ENCODE assay signal across 1 cellular context in the genomic region with DNA sequence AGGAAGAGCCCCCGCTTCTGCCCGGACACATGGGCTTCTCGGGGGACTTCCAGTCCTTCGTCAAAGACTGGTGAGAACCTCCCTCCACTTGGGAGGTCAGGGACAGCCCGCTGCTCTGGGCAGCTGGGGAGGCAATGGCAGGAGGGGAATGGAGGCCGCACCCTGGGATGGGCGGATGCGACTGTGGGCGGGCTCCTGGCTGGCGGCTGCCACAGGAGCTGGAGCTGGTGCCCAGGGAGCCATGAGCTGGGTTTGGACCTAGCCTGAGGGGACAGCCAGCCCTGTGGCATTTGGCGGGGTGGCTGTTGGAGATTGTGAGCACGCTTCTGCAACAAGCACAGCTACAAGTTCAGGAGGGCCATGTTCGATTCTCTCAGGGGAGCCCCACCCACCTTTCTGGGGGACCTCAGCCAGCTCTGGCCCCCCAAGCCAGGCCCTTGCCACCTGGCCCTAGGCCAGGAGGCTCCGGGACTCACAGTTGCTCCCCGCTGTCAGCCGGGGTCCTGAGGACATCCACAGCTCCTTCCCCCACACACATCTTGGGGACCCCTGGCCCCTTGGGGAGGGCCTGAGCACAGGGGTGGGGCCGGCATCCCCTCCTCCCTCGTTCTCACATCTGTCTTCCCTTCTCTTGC.
TF ChIP-seq lines count a peak whose summit lies in the region.

No MANE protein-coding gene starts in this region.

TF ChIP-seq in H1, 55 proteins besides CTCF, POLR2A, EP300 and RAD21:
- TF ChIP-seq BCL11A (IDR thresholded peaks at IDR 0.05; ENCODE audit: low read depth in 2 of 2, low read length in 2 of 2) (no peak), CHD1 (IDR thresholded peaks at IDR 0.05; ENCODE audit: low read depth, low read length) (no peak), ZNF274 (IDR thresholded peaks at IDR 0.05; ENCODE audit: borderline replicate concordance, extremely low read depth, low read length) (no peak), RNF2 (IDR thresholded peaks at IDR 0.05; ENCODE audit: borderline replicate concordance, low read depth, low read length, missing control alignments, poor library complexity, severe bottlenecking) (no peak), HDAC2 (IDR thresholded peaks at IDR 0.05; ENCODE audit: borderline replicate concordance in 1 of 2, low read depth in 2 of 2, low read length in 2 of 2) (no peak), CBX5 (IDR thresholded peaks at IDR 0.05; ENCODE audit: low read depth, low read length) (no peak), PHF8 (conservative IDR thresholded peaks at IDR 0.05; ENCODE audit: low read depth, low read length) (no peak)
- TF ChIP-seq, protein P1, sequence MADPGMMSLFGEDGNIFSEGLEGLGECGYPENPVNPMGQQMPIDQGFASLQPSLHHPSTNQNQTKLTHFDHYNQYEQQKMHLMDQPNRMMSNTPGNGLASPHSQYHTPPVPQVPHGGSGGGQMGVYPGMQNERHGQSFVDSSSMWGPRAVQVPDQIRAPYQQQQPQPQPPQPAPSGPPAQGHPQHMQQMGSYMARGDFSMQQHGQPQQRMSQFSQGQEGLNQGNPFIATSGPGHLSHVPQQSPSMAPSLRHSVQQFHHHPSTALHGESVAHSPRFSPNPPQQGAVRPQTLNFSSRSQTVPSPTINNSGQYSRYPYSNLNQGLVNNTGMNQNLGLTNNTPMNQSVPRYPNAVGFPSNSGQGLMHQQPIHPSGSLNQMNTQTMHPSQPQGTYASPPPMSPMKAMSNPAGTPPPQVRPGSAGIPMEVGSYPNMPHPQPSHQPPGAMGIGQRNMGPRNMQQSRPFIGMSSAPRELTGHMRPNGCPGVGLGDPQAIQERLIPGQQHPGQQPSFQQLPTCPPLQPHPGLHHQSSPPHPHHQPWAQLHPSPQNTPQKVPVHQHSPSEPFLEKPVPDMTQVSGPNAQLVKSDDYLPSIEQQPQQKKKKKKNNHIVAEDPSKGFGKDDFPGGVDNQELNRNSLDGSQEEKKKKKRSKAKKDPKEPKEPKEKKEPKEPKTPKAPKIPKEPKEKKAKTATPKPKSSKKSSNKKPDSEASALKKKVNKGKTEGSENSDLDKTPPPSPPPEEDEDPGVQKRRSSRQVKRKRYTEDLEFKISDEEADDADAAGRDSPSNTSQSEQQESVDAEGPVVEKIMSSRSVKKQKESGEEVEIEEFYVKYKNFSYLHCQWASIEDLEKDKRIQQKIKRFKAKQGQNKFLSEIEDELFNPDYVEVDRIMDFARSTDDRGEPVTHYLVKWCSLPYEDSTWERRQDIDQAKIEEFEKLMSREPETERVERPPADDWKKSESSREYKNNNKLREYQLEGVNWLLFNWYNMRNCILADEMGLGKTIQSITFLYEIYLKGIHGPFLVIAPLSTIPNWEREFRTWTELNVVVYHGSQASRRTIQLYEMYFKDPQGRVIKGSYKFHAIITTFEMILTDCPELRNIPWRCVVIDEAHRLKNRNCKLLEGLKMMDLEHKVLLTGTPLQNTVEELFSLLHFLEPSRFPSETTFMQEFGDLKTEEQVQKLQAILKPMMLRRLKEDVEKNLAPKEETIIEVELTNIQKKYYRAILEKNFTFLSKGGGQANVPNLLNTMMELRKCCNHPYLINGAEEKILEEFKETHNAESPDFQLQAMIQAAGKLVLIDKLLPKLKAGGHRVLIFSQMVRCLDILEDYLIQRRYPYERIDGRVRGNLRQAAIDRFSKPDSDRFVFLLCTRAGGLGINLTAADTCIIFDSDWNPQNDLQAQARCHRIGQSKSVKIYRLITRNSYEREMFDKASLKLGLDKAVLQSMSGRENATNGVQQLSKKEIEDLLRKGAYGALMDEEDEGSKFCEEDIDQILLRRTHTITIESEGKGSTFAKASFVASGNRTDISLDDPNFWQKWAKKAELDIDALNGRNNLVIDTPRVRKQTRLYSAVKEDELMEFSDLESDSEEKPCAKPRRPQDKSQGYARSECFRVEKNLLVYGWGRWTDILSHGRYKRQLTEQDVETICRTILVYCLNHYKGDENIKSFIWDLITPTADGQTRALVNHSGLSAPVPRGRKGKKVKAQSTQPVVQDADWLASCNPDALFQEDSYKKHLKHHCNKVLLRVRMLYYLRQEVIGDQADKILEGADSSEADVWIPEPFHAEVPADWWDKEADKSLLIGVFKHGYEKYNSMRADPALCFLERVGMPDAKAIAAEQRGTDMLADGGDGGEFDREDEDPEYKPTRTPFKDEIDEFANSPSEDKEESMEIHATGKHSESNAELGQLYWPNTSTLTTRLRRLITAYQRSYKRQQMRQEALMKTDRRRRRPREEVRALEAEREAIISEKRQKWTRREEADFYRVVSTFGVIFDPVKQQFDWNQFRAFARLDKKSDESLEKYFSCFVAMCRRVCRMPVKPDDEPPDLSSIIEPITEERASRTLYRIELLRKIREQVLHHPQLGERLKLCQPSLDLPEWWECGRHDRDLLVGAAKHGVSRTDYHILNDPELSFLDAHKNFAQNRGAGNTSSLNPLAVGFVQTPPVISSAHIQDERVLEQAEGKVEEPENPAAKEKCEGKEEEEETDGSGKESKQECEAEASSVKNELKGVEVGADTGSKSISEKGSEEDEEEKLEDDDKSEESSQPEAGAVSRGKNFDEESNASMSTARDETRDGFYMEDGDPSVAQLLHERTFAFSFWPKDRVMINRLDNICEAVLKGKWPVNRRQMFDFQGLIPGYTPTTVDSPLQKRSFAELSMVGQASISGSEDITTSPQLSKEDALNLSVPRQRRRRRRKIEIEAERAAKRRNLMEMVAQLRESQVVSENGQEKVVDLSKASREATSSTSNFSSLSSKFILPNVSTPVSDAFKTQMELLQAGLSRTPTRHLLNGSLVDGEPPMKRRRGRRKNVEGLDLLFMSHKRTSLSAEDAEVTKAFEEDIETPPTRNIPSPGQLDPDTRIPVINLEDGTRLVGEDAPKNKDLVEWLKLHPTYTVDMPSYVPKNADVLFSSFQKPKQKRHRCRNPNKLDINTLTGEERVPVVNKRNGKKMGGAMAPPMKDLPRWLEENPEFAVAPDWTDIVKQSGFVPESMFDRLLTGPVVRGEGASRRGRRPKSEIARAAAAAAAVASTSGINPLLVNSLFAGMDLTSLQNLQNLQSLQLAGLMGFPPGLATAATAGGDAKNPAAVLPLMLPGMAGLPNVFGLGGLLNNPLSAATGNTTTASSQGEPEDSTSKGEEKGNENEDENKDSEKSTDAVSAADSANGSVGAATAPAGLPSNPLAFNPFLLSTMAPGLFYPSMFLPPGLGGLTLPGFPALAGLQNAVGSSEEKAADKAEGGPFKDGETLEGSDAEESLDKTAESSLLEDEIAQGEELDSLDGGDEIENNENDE (IDR thresholded peaks at IDR 0.05; ENCODE audit: insufficient replicate concordance, low read length): no peak
